Comparison of ENCODE assay signal across 1 cellular context in genomic region chr10:103843045-103843444, GRCh38.
TF ChIP-seq lines count a peak whose summit lies in the region.

No MANE protein-coding gene starts in this region.

TF ChIP-seq in SK-N-SH, 30 proteins besides CTCF, POLR2A, EP300 and RAD21:
- TF ChIP-seq TCF12 (IDR thresholded peaks at IDR 0.05) (no peak), EZH2phosphoT487 (IDR thresholded peaks at IDR 0.05; ENCODE audit: borderline replicate concordance, low read depth) (no peak)
